28 cellular contexts compared by ENCODE assay signal in genomic region chr21:20649231-20649630, GRCh38.
"Had no signal": no experiment of that assay in that cellular context is flagged by ENCODE, and none has a peak within 500 bp of the region (broad histone marks: within the 10 kb centered on the region; RNA-seq: fewer than 3 reads in every experiment).

No MANE protein-coding gene starts in this region.

- H3K4me3 ChIP-seq: stomach, suprapubic skin, testis, thoracic aorta, thyroid gland, tibial artery, tibial nerve, transverse colon, upper lobe of left lung, upper lobe of right lung, uterus, vagina had no signal

- DNase-seq: stimulated activated CD4-positive, alpha-beta T cell treated with anti-CD3 and anti-CD28 coated beads, Interleukin-2, amount 100 ng/mL, for 48 hours; stimulated activated CD4-positive, alpha-beta T cell treated with anti-CD3 and anti-CD28 coated beads, Interleukin-4, amount 100 ng/mL, for 1 hour; stimulated activated CD4-positive, alpha-beta T cell treated with anti-CD3 and anti-CD28 coated beads, Interleukin-4, amount 100 ng/mL, for 24 hours; stimulated activated CD4-positive, alpha-beta T cell treated with anti-CD3 and anti-CD28 coated beads, Interleukin-4, amount 100 ng/mL, for 4 hours; stimulated activated CD8-positive, alpha-beta memory T cell treated with anti-CD3 and anti-CD28 coated beads, Interleukin-4, amount 100 ng/mL, for 48 hours; stimulated activated naive B cell treated with anti-CD40 and anti-IgM and Interleukin-4, amounts not matched to agents 10 μg/mL and 1 μg/mL and 100 μg/mL, for 72 hours; stimulated activated naive CD4-positive, alpha-beta T cell; stimulated activated naive CD4-positive, alpha-beta T cell treated with Interleukin-2 at 50 U/mL for 16 hours; stimulated activated naive CD8-positive, alpha-beta T cell treated with anti-CD3 and anti-CD28 coated beads, Interleukin-15, amount 100 ng/mL, for 72 hours; stimulated activated naive CD8-positive, alpha-beta T cell treated with anti-CD3 and anti-CD28 coated beads, Interleukin-15, Interleukin-2, amounts not matched to agents 100 U/mL and 50 U/mL, for 24 hours; stomach; substantia nigra; testis; thyroid gland; tibial artery; transverse colon; trophoblast cell; upper lobe of left lung; upper lobe of right lung; uterus had no signal

- H3K27me3 ChIP-seq: stomach, suprapubic skin, testis, thyroid gland, tibial artery, tibial nerve, transverse colon, upper lobe of left lung, upper lobe of right lung, uterus, vagina had no signal

- H3K4me3 Mint-ChIP-seq: stimulated activated effector memory CD8-positive, alpha-beta T cell treated with anti-CD3 and anti-CD28 coated beads, Interleukin-12 subunit alpha, Interleukin-12 subunit beta, amount 100 ng/mL, for 72 hours; stimulated activated memory B cell treated with anti-CD40 and anti-IgM and Interleukin-4, amounts not matched to agents 10 μg/mL and 1 μg/mL and 100 μg/mL, for 72 hours; stimulated activated naive B cell treated with anti-CD40 and anti-IgM and Interleukin-4, amounts not matched to agents 10 μg/mL and 1 μg/mL and 100 μg/mL, for 72 hours; stimulated activated naive CD8-positive, alpha-beta T cell treated with anti-CD3 and anti-CD28 coated beads, Interleukin-15, amount 100 ng/mL, for 72 hours; stimulated activated naive CD8-positive, alpha-beta T cell treated with anti-CD3 and anti-CD28 coated beads, Interleukin-15, Interleukin-2, amounts not matched to agents 100 ng/mL and 50 ng/mL, for 24 hours; type B pancreatic cell had no signal

- H3K9me3 ChIP-seq: suprapubic skin, testis, thoracic aorta, thyroid gland, transverse colon, upper lobe of right lung, uterus, vagina had no signal

- ATAC-seq: stimulated activated effector memory CD8-positive, alpha-beta T cell treated with anti-CD3 and anti-CD28 coated beads, Interleukin-12 subunit alpha, Interleukin-12 subunit beta, amount 100 ng/mL, for 72 hours; stimulated activated memory B cell treated with anti-CD40 and anti-IgM and Interleukin-4, amounts not matched to agents 10 μg/mL and 1 μg/mL and 100 μg/mL, for 72 hours; stimulated activated naive B cell treated with anti-CD40 and anti-IgM and Interleukin-4, amounts not matched to agents 10 μg/mL and 1 μg/mL and 100 μg/mL, for 72 hours; stimulated activated naive CD8-positive, alpha-beta T cell treated with anti-CD3 and anti-CD28 coated beads, Interleukin-15, amount 100 ng/mL, for 72 hours; stimulated activated naive CD8-positive, alpha-beta T cell treated with anti-CD3 and anti-CD28 coated beads, Interleukin-15, Interleukin-2, amounts not matched to agents 100 U/mL and 50 U/mL, for 24 hours; upper lobe of right lung had no signal

- H3K27ac Mint-ChIP-seq: stimulated activated effector memory CD8-positive, alpha-beta T cell treated with anti-CD3 and anti-CD28 coated beads, Interleukin-12 subunit alpha, Interleukin-12 subunit beta, amount 100 ng/mL, for 72 hours; stimulated activated memory B cell treated with anti-CD40 and anti-IgM and Interleukin-4, amounts not matched to agents 10 μg/mL and 1 μg/mL and 100 μg/mL, for 72 hours; stimulated activated naive B cell treated with anti-CD40 and anti-IgM and Interleukin-4, amounts not matched to agents 10 μg/mL and 1 μg/mL and 100 μg/mL, for 72 hours; stimulated activated naive CD8-positive, alpha-beta T cell treated with anti-CD3 and anti-CD28 coated beads, Interleukin-15, amount 100 ng/mL, for 72 hours; stimulated activated naive CD8-positive, alpha-beta T cell treated with anti-CD3 and anti-CD28 coated beads, Interleukin-15, Interleukin-2, amounts not matched to agents 100 ng/mL and 50 ng/mL, for 24 hours; type B pancreatic cell had no signal

- H3K36me3 ChIP-seq: stomach, suprapubic skin, thoracic aorta, thyroid gland, tibial artery, tibial nerve, transverse colon, upper lobe of left lung, upper lobe of right lung, uterus, vagina had no signal

- H3K27ac ChIP-seq: stomach, suprapubic skin, testis, thoracic aorta, thyroid gland, tibial artery, tibial nerve, transverse colon, upper lobe of left lung, upper lobe of right lung, uterus, vagina had no signal

- H3K9me3 Mint-ChIP-seq: stimulated activated memory B cell treated with anti-CD40 and anti-IgM and Interleukin-4, amounts not matched to agents 10 μg/mL and 1 μg/mL and 100 μg/mL, for 72 hours had no signal

- H3K36me3 Mint-ChIP-seq: stimulated activated effector memory CD8-positive, alpha-beta T cell treated with anti-CD3 and anti-CD28 coated beads, Interleukin-12 subunit alpha, Interleukin-12 subunit beta, amount 100 ng/mL, for 72 hours; stimulated activated memory B cell treated with anti-CD40 and anti-IgM and Interleukin-4, amounts not matched to agents 10 μg/mL and 1 μg/mL and 100 μg/mL, for 72 hours; stimulated activated naive B cell treated with anti-CD40 and anti-IgM and Interleukin-4, amounts not matched to agents 10 μg/mL and 1 μg/mL and 100 μg/mL, for 72 hours; type B pancreatic cell had no signal

- H3K4me1 Mint-ChIP-seq: stimulated activated effector memory CD8-positive, alpha-beta T cell treated with anti-CD3 and anti-CD28 coated beads, Interleukin-12 subunit alpha, Interleukin-12 subunit beta, amount 100 ng/mL, for 72 hours; stimulated activated memory B cell treated with anti-CD40 and anti-IgM and Interleukin-4, amounts not matched to agents 10 μg/mL and 1 μg/mL and 100 μg/mL, for 72 hours; stimulated activated naive B cell treated with anti-CD40 and anti-IgM and Interleukin-4, amounts not matched to agents 10 μg/mL and 1 μg/mL and 100 μg/mL, for 72 hours; stimulated activated naive CD8-positive, alpha-beta T cell treated with anti-CD3 and anti-CD28 coated beads, Interleukin-15, amount 100 ng/mL, for 72 hours had no signal

- H3K27me3 Mint-ChIP-seq: stimulated activated memory B cell treated with anti-CD40 and anti-IgM and Interleukin-4, amounts not matched to agents 10 μg/mL and 1 μg/mL and 100 μg/mL, for 72 hours; stimulated activated naive B cell treated with anti-CD40 and anti-IgM and Interleukin-4, amounts not matched to agents 10 μg/mL and 1 μg/mL and 100 μg/mL, for 72 hours; stimulated activated naive CD8-positive, alpha-beta T cell treated with anti-CD3 and anti-CD28 coated beads, Interleukin-15, amount 100 ng/mL, for 72 hours; stimulated activated naive CD8-positive, alpha-beta T cell treated with anti-CD3 and anti-CD28 coated beads, Interleukin-15, Interleukin-2, amounts not matched to agents 100 ng/mL and 50 ng/mL, for 24 hours; type B pancreatic cell had no signal

- H3K4me1 ChIP-seq: stomach, suprapubic skin, testis, thyroid gland, tibial artery, tibial nerve, upper lobe of left lung, upper lobe of right lung, uterus, vagina had no signal
